Comparison of ENCODE assay signal across 9 cellular contexts in genomic region chr5:141747646-141748229, GRCh38.
DNase-seq lines count a peak whose midpoint lies in the region; ATAC-seq and TF ChIP-seq lines count a peak whose summit lies in the region.
"Had no signal": no experiment of that assay in that cellular context is flagged by ENCODE, and none has a peak within 500 bp of the region (broad histone marks: within the 10 kb centered on the region; RNA-seq: fewer than 3 reads in every experiment).

No MANE protein-coding gene starts in this region.

- no peak for TF ChIP-seq RAD21 in neural cell (conservative IDR thresholded peaks at IDR 0.05)

- peaks cover 0 to 5% of the 10 kb centered on the region in 2 donors for H3K4me1 ChIP-seq in right atrium auricular region

- peak; percentile 30 for DNase-seq in NCI-H345 (lab: John Stamatoyannopoulos, UW)
- no peak for DNase-seq in NCI-H82 treated with DMSO at 0.1 percent for 48 hours (lab: John Stamatoyannopoulos, UW; ENCODE audit: unreplicated experiment)
- no peak for DNase-seq in right atrium auricular region (ENCODE audit: low spot score)
- no peak for DNase-seq in COLO829 (ENCODE audit: low spot score)
- DNase-seq in KBM-7 = no peak
- DNase-seq: activated naive CD4-positive, alpha-beta T cell treated with anti-CD3 and anti-CD28 coated beads for 36 hours had no signal

- peak; percentile 0 for TF ChIP-seq EP300 in neural cell (conservative IDR thresholded peaks at IDR 0.05; ENCODE audit: poor library complexity, severe bottlenecking)

- ATAC-seq in GM18858 (IDR thresholded peaks at IDR 0.05; ENCODE audit: unreplicated experiment) = peak; percentile 75
- peak; percentile 62 for ATAC-seq in HG02759 (IDR thresholded peaks at IDR 0.05; ENCODE audit: unreplicated experiment)

- peaks cover 4% of the 10 kb centered on the region for H3F3A ChIP-seq in neural cell (ENCODE audit: insufficient read depth, low read length, poor library complexity, severe bottlenecking)

- H3K27ac ChIP-seq in neural cell (ENCODE audit: low read length) (peak overlapping the region; percentile 83), right atrium auricular region (no peak overlapping the region)

- H2AFZ ChIP-seq in neural cell (ENCODE audit: low read depth, low read length) = peak overlapping the region; percentile 16

- in situ Hi-C loops in KBM-7 (cut with MboI; ENCODE audit: low pct_unique_long_range_greater_than_20kb, low sequenced_read_pairs) = no loop called here

- peak overlapping the region; percentile 51 for H3K4me3 ChIP-seq in neural cell (ENCODE audit: low read length)
- H3K4me3 ChIP-seq in right atrium auricular region = no peak overlapping the region

- no peaks in the 10 kb centered on the region for H4K20me1 ChIP-seq in neural cell (ENCODE audit: insufficient read depth)

- no peaks in the 10 kb centered on the region for H3K36me3 ChIP-seq in neural cell (ENCODE audit: insufficient read depth, low read length)
- H3K36me3 ChIP-seq in right atrium auricular region = no peaks in the 10 kb centered on the region

- H3K4me2 ChIP-seq in neural cell (ENCODE audit: low read length) = peak overlapping the region; percentile 63

- H3K9me3 ChIP-seq in neural cell (ENCODE audit: low read length) (no peaks in the 10 kb centered on the region), right atrium auricular region (no peaks in the 10 kb centered on the region)

- no peaks in the 10 kb centered on the region for H3K79me2 ChIP-seq in neural cell (replicated peaks; ENCODE audit: insufficient read depth, low read length)

- H3K9me2 ChIP-seq in neural cell (ENCODE audit: insufficient read depth, low read length) = no peaks in the 10 kb centered on the region

- TF ChIP-seq CTCF in neural cell (IDR thresholded peaks at IDR 0.05; ENCODE audit: poor library complexity, severe bottlenecking) (no peak), right atrium auricular region (IDR thresholded peaks at IDR 0.05) (no peak)

- peak overlapping the region; percentile 63 for H3K9ac ChIP-seq in neural cell (ENCODE audit: low read length)

- peaks cover 8% of the 10 kb centered on the region for H3K27me3 ChIP-seq in neural cell (ENCODE audit: insufficient read depth, low read depth, low read length)
- H3K27me3 ChIP-seq in right atrium auricular region = no peaks in the 10 kb centered on the region

TF ChIP-seq in neural cell, 6 proteins besides CTCF, POLR2A, EP300 and RAD21:
- TF ChIP-seq EZH2 (IDR thresholded peaks at IDR 0.05; ENCODE audit: borderline replicate concordance, insufficient read depth, low read length, poor library complexity, severe bottlenecking) (no peak), MXI1 (conservative IDR thresholded peaks at IDR 0.05; ENCODE audit: poor library complexity, severe bottlenecking) (no peak), REST (IDR thresholded peaks at IDR 0.05; ENCODE audit: borderline replicate concordance) (no peak), SMC3 (conservative IDR thresholded peaks at IDR 0.05; ENCODE audit: poor library complexity) (no peak), POLR2AphosphoS5 (IDR thresholded peaks at IDR 0.05) (no peak), TAF1 (IDR thresholded peaks at IDR 0.05; ENCODE audit: low read depth) (no peak)
TF ChIP-seq in neural cell: peak in this region for 0.
